26 cellular contexts compared by ENCODE assay signal in the genomic region with DNA sequence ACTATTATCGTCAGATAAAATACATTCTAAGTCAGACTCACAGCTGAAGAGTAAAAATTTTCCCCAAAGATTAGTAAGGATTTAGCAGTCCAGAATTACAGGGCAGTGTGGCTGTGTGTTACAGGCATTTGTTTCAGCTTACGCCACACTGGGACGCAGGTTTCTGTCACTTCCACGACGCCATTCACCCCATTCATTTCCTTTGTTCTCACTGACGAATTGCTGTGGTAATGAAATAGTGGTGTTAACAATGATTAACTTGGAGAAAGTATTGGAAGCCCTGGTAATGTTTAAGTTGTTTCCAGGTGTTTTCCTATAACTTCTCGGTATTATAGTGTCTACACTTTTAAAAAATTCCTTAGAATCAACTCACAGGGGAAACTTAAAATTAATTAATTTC.
"Had no signal": no experiment of that assay in that cellular context is flagged by ENCODE, and none has a peak within 500 bp of the region (broad histone marks: within the 10 kb centered on the region; RNA-seq: fewer than 3 reads in every experiment).

No MANE protein-coding gene starts in this region.

- H3K36me3 ChIP-seq: brain microvascular endothelial cell had no signal

- H3K4me3 Mint-ChIP-seq: activated CD4-positive, alpha-beta memory T cell treated with anti-CD3 and anti-CD28 coated beads, Interleukin-2, amount 10 ng/mL, durations not matched to agents 7 days and 5 days; activated CD4-positive, alpha-beta T cell treated with anti-CD3 and anti-CD28 coated beads, Interleukin-2, amount 10 ng/mL, durations not matched to agents 7 days and 5 days; activated naive CD8-positive, alpha-beta T cell; activated T-cell treated with anti-CD3 and anti-CD28 coated beads, Interleukin-2, amount 50 U/mL, for 4 hours; activated T-helper 17 cell treated with anti-CD3 and anti-CD28 coated beads, Interleukin-2, amount 50 U/mL, for 72 hours; central memory CD8-positive, alpha-beta T cell; dendritic cell treated with granulocyte-macrophage colony-stimulating factor and Interleukin-4, amounts not matched to agents 40 ng/mL and 50 ng/mL, for 4 days; endodermal cell; WTC11 had no signal

- H3K27ac Mint-ChIP-seq: activated CD4-positive, alpha-beta memory T cell treated with anti-CD3 and anti-CD28 coated beads, Interleukin-2, amount 10 ng/mL, durations not matched to agents 7 days and 5 days; activated CD4-positive, alpha-beta T cell treated with anti-CD3 and anti-CD28 coated beads, Interleukin-2, amount 10 ng/mL, durations not matched to agents 7 days and 5 days; activated naive CD8-positive, alpha-beta T cell; activated T-helper 17 cell treated with anti-CD3 and anti-CD28 coated beads, Interleukin-2, amount 50 U/mL, for 72 hours; dendritic cell treated with granulocyte-macrophage colony-stimulating factor and Interleukin-4, amounts not matched to agents 40 ng/mL and 50 ng/mL, for 4 days; endodermal cell; WTC11 had no signal

- H3K4me1 Mint-ChIP-seq: activated CD4-positive, alpha-beta memory T cell treated with anti-CD3 and anti-CD28 coated beads, Interleukin-2, amount 10 ng/mL, durations not matched to agents 7 days and 5 days; activated CD4-positive, alpha-beta T cell treated with anti-CD3 and anti-CD28 coated beads, Interleukin-2, amount 10 ng/mL, durations not matched to agents 7 days and 5 days; activated T-helper 17 cell treated with anti-CD3 and anti-CD28 coated beads, Interleukin-2, amount 50 U/mL, for 72 hours; central memory CD8-positive, alpha-beta T cell had no signal

- H3K27ac ChIP-seq: brain microvascular endothelial cell, coronary artery, dorsolateral prefrontal cortex had no signal

- H3K9me3 Mint-ChIP-seq: activated CD4-positive, alpha-beta memory T cell treated with anti-CD3 and anti-CD28 coated beads, Interleukin-2, amount 10 ng/mL, durations not matched to agents 7 days and 5 days; activated CD4-positive, alpha-beta T cell treated with anti-CD3 and anti-CD28 coated beads, Interleukin-2, amount 10 ng/mL, durations not matched to agents 7 days and 5 days; activated T-cell treated with anti-CD3 and anti-CD28 coated beads, Interleukin-2, amount 50 U/mL, for 4 hours; activated T-helper 17 cell treated with anti-CD3 and anti-CD28 coated beads, Interleukin-2, amount 50 U/mL, for 72 hours; central memory CD8-positive, alpha-beta T cell; dendritic cell treated with granulocyte-macrophage colony-stimulating factor and Interleukin-4, amounts not matched to agents 40 ng/mL and 50 ng/mL, for 4 days; endodermal cell had no signal

- H3K4me3 ChIP-seq: coronary artery, dorsolateral prefrontal cortex had no signal

- H3K36me3 Mint-ChIP-seq: activated naive CD8-positive, alpha-beta T cell; WTC11 had no signal

- DNase-seq: activated CD4-positive, alpha-beta memory T cell treated with anti-CD3 and anti-CD28 coated beads, Interleukin-2, amount 10 ng/mL, durations not matched to agents 7 days and 5 days; activated CD4-positive, alpha-beta T cell treated with anti-CD3 and anti-CD28 coated beads for 1 hour; activated CD4-positive, alpha-beta T cell treated with anti-CD3 and anti-CD28 coated beads for 4 hours; activated CD4-positive, alpha-beta T cell treated with anti-CD3 and anti-CD28 coated beads, Interleukin-2, amount 10 ng/mL, durations not matched to agents 7 days and 5 days; activated CD4-positive, alpha-beta T cell treated with anti-CD3 and anti-CD28 coated beads, Interleukin-2, amount 50 U/mL, for 4 hours; activated CD8-positive, alpha-beta memory T cell treated with anti-CD3 and anti-CD28 coated beads, Interleukin-2, amount 50 U/mL, for 48 hours; activated effector memory CD4-positive, alpha-beta T cell treated with Interleukin-2 at 50 U/mL for 16 hours; activated gamma-delta T cell treated with Interleukin-2 at 50 U/mL for 16 hours; activated naive CD4-positive, alpha-beta T cell treated with anti-CD3 and anti-CD28 coated beads, Interleukin-2, amount 50 U/mL, for 16 hours; activated naive CD4-positive, alpha-beta T cell treated with Interleukin-2 at 50 U/mL for 16 hours; activated T-cell treated with anti-CD3 and anti-CD28 coated beads for 4 hours; activated T-cell treated with anti-CD3 and anti-CD28 coated beads, Interleukin-2, amount 50 U/mL, for 4 hours; amniotic stem cell; anterior cingulate cortex; brain microvascular endothelial cell; dorsolateral prefrontal cortex; effector memory CD4-positive, alpha-beta T cell; endodermal cell; foreskin fibroblast; T-helper 2 cell had no signal

- H3K27me3 ChIP-seq: brain microvascular endothelial cell had no signal
